In genomic region chr4:171266666-171267065, GRCh38 we compare ENCODE assay signal across 3 cellular contexts.
TF ChIP-seq lines count a peak whose summit lies in the region.

No MANE protein-coding gene starts in this region.

TF ChIP-seq in SK-N-SH, 30 proteins besides CTCF, POLR2A, EP300 and RAD21:
- TF ChIP-seq RFX5 (IDR thresholded peaks at IDR 0.05; ENCODE audit: low read length), result no peak
- TF ChIP-seq NFIC (IDR thresholded peaks at IDR 0.05; ENCODE audit: borderline replicate concordance), result no peak
- TF ChIP-seq POLR2AphosphoS5 (IDR thresholded peaks at IDR 0.05; ENCODE audit: low read depth, low read length), result no peak
- TF ChIP-seq USF2 (IDR thresholded peaks at IDR 0.05; ENCODE audit: borderline replicate concordance, low read depth, low read length), result no peak
- TF ChIP-seq TEAD4 (IDR thresholded peaks at IDR 0.05; ENCODE audit: borderline replicate concordance, insufficient read depth), result no peak
- TF ChIP-seq PBX3 (IDR thresholded peaks at IDR 0.05), result no peak
- TF ChIP-seq MXI1 (IDR thresholded peaks at IDR 0.05; ENCODE audit: low read depth, low read length), result no peak
- no peak for TF ChIP-seq MAX (IDR thresholded peaks at IDR 0.05; ENCODE audit: low read depth)
- TF ChIP-seq SMC3 (IDR thresholded peaks at IDR 0.05; ENCODE audit: low read depth, low read length), result no peak
- TF ChIP-seq ELF1 (IDR thresholded peaks at IDR 0.05), result no peak
- TF ChIP-seq IRF3 (IDR thresholded peaks at IDR 0.05; ENCODE audit: low read depth, low read length), result no peak
- no peak for TF ChIP-seq CHD2 (IDR thresholded peaks at IDR 0.05; ENCODE audit: low read length, partially characterized antibody)
- TF ChIP-seq FOXJ3 (CRISPR knock-in tag; IDR thresholded peaks at IDR 0.05), result no peak
- no peak for TF ChIP-seq TAF1 (IDR thresholded peaks at IDR 0.05; ENCODE audit: borderline replicate concordance, low read depth, low read length)
- TF ChIP-seq MEF2A (IDR thresholded peaks at IDR 0.05; ENCODE audit: borderline replicate concordance, low read depth), result no peak
- TF ChIP-seq RCOR1 (IDR thresholded peaks at IDR 0.05; ENCODE audit: low read length), result no peak

TF ChIP-seq in SK-N-SH treated with all-trans-retinoic acid at 6 μM for 48 hours, 23 proteins besides CTCF, POLR2A, EP300 and RAD21:
- TF ChIP-seq POU6F1 (CRISPR knock-in tag; IDR thresholded peaks at IDR 0.05; ENCODE audit: borderline replicate concordance, low read depth) (no peak), TSHZ2 (CRISPR knock-in tag; IDR thresholded peaks at IDR 0.05) (no peak), TCF4 (CRISPR knock-in tag; IDR thresholded peaks at IDR 0.05; ENCODE audit: borderline replicate concordance) (no peak), CSDC2 (CRISPR knock-in tag; IDR thresholded peaks at IDR 0.05) (no peak), ESRRG (CRISPR knock-in tag; IDR thresholded peaks at IDR 0.05) (no peak), BACH2 (CRISPR knock-in tag; IDR thresholded peaks at IDR 0.05; ENCODE audit: borderline replicate concordance) (no peak), ARNTL (CRISPR knock-in tag; IDR thresholded peaks at IDR 0.05; ENCODE audit: borderline replicate concordance, low read depth) (no peak), TOX (CRISPR knock-in tag; IDR thresholded peaks at IDR 0.05; ENCODE audit: borderline replicate concordance) (no peak), ISL1 (CRISPR knock-in tag; IDR thresholded peaks at IDR 0.05) (no peak), ZNF8 (CRISPR knock-in tag; IDR thresholded peaks at IDR 0.05) (no peak), SNAI2 (CRISPR knock-in tag; IDR thresholded peaks at IDR 0.05) (no peak), PPARA (CRISPR knock-in tag; IDR thresholded peaks at IDR 0.05; ENCODE audit: borderline replicate concordance) (no peak)

TF ChIP-seq in H1, 55 proteins besides CTCF, POLR2A, EP300 and RAD21:
- TF ChIP-seq CHD7 (IDR thresholded peaks at IDR 0.05; ENCODE audit: insufficient replicate concordance, low read length) (no peak), RNF2 (IDR thresholded peaks at IDR 0.05; ENCODE audit: borderline replicate concordance, low read depth, low read length, missing control alignments, poor library complexity, severe bottlenecking) (no peak), TAF7 (optimal IDR thresholded peaks at IDR 0.05; ENCODE audit: borderline replicate concordance, low read depth, low read length) (no peak), EGR1 (IDR thresholded peaks at IDR 0.05; ENCODE audit: borderline replicate concordance, low read depth, low read length) (no peak), USF2 (IDR thresholded peaks at IDR 0.05; ENCODE audit: low read length) (no peak), SIN3A (conservative IDR thresholded peaks at IDR 0.05 in 1 of 2, IDR thresholded peaks at IDR 0.05 in 1 of 2; ENCODE audit: low read depth in 1 of 2, low read length in 2 of 2) (no peak), RBBP5 (IDR thresholded peaks at IDR 0.05; ENCODE audit: borderline replicate concordance, low read depth, low read length) (no peak), RFX5 (IDR thresholded peaks at IDR 0.05; ENCODE audit: borderline replicate concordance, low read depth, low read length) (no peak), CREB1 (IDR thresholded peaks at IDR 0.05) (no peak), BACH1 (IDR thresholded peaks at IDR 0.05; ENCODE audit: low read length) (no peak), HDAC6 (IDR thresholded peaks at IDR 0.05; ENCODE audit: low read depth, low read length) (no peak)
